21 cellular contexts compared by ENCODE assay signal in the genomic region with DNA sequence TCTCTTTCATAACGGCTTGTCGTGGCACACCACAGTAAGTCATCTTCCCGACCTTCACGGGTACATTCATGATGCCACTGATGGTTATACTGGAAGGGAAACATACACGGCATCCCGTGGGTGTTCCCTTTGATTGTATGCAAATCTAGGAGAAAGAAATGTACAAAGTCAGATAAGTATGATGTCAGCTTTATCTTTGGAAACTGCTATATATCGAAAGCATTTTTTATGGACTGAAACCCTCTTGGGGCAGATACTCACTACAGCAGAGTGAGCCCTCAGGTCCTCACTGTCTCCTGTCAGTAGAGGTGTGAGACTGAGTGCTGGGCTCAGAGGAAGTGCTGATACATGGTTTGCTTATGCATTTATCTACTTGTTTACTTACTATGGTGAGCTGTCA. TPM values are rescaled to one million over a fixed set of nuclear protein-coding genes. Genes with fewer than 3 reads are reported as not detected.
DNase-seq lines count a peak whose midpoint lies in the region; ATAC-seq, FAIRE-seq and TF ChIP-seq lines count a peak whose summit lies in the region.
"Had no signal": no experiment of that assay in that cellular context is flagged by ENCODE, and none has a peak within 500 bp of the region (broad histone marks: within the 10 kb centered on the region; RNA-seq: fewer than 3 reads in every experiment).

No MANE protein-coding gene starts in this region.

- dilution Hi-C loops in endothelial cell of umbilical vein (cut with MboI; ENCODE audit: extremely low pct_ligation_motif_present, low sequenced_read_pairs): no loop called here

- H3K4me2 ChIP-seq in endothelial cell of umbilical vein (ENCODE audit: insufficient read depth, low read length): peak overlapping the region; percentile 25
- H3K4me2 ChIP-seq: hepatocyte, neural progenitor cell had no signal

- no peaks in the 10 kb centered on the region for H3K4me1 Mint-ChIP-seq in activated T-cell treated with anti-CD3 and anti-CD28 coated beads, Interleukin-2, amount 50 U/mL, for 4 hours (ENCODE audit: low read depth)
- no peaks in the 10 kb centered on the region for H3K4me1 Mint-ChIP-seq in T-helper 2 cell treated with Interferon-gamma antibody and Interleukin-4, amounts not matched to agents 5 μg/mL and 100 μg/mL, for 36 hours (ENCODE audit: low read depth)
- H3K4me1 Mint-ChIP-seq: CD4-positive, CD25-positive, alpha-beta regulatory T cell; IgD-negative memory B cell; neural progenitor cell had no signal

- H3K4me3 Mint-ChIP-seq in activated T-cell treated with anti-CD3 and anti-CD28 coated beads, Interleukin-2, amount 50 U/mL, for 4 hours: no peak overlapping the region
- H3K4me3 Mint-ChIP-seq in T-helper 2 cell treated with Interferon-gamma antibody and Interleukin-4, amounts not matched to agents 5 μg/mL and 100 μg/mL, for 36 hours: no peak overlapping the region
- H3K4me3 Mint-ChIP-seq: CD4-positive, CD25-positive, alpha-beta regulatory T cell; IgD-negative memory B cell; neural progenitor cell had no signal

- no peak overlapping the region for H3K4me3 ChIP-seq in endothelial cell of umbilical vein (replicated peaks in 1 of 3; ENCODE audit: insufficient read depth in 1 of 3, low read depth in 1 of 3, low read length in 3 of 3)
- H3K4me3 ChIP-seq: hepatocyte, neural progenitor cell had no signal

- no peak overlapping the region for H2AFZ ChIP-seq in endothelial cell of umbilical vein (ENCODE audit: low read depth, low read length)
- H2AFZ ChIP-seq: hepatocyte, neural progenitor cell had no signal

- H3K9me3 ChIP-seq in endothelial cell of umbilical vein (replicated peaks; ENCODE audit: control insufficient read depth, insufficient read depth, low read length): no peaks in the 10 kb centered on the region

- no peaks in the 10 kb centered on the region for H3K27me3 ChIP-seq in endothelial cell of umbilical vein (ENCODE audit: control insufficient read depth in 2 of 2, insufficient read depth in 2 of 2, low read length in 2 of 2)
- H3K27me3 ChIP-seq: hepatocyte, neural progenitor cell had no signal

- peaks cover 49% of the 10 kb centered on the region for H3K4me1 ChIP-seq in endothelial cell of umbilical vein (ENCODE audit: control insufficient read depth, extremely low read depth, insufficient read depth, low read length)

- DNase-seq in activated T-cell treated with anti-CD3 and anti-CD28 coated beads, Interleukin-2, amount 50 U/mL, for 4 hours: no peak
- DNase-seq in activated T-cell treated with anti-CD3 and anti-CD28 coated beads, Interleukin-2, amount 50 U/mL, for 1 hour: no peak
- DNase-seq in T-helper 2 cell treated with Interferon-gamma antibody and Interleukin-4, amounts not matched to agents 5 μg/mL and 100 μg/mL, for 36 hours (ENCODE audit: low spot score): peak; percentile 62
- DNase-seq in endothelial cell of umbilical vein (ENCODE audit: low read depth, low spot score) (peak; percentile 59), SIG-M5 treated with dmso at 0.1 percent for 504 hours (lab: John Stamatoyannopoulos, UW; ENCODE audit: unreplicated experiment) (no peak), GM19239 (ENCODE audit: insufficient read length, low spot score) (no peak), Right ventricle myocardium superior (no peak)
- DNase-seq in stimulated activated CD8-positive, alpha-beta memory T cell treated with anti-CD3 and anti-CD28 coated beads, Interleukin-12 subunit alpha, Interleukin-12 subunit beta, amount 100 ng/mL, for 24 hours (ENCODE audit: extremely low read depth): peak; percentile 5
- DNase-seq: activated CD4-positive, alpha-beta T cell treated with anti-CD3 and anti-CD28 coated beads for 4 hours; anterior cingulate cortex; caudate nucleus; CD4-positive, CD25-positive, alpha-beta regulatory T cell; erythroblast; foreskin melanocyte; GDM1; NCI-H1436; NCI-H524 treated with DMSO at 0.1 percent for 48 hours; trophoblast cell had no signal

- H3K36me3 Mint-ChIP-seq in activated T-cell treated with anti-CD3 and anti-CD28 coated beads, Interleukin-2, amount 50 U/mL, for 4 hours (ENCODE audit: insufficient read depth): no peaks in the 10 kb centered on the region
- no peaks in the 10 kb centered on the region for H3K36me3 Mint-ChIP-seq in T-helper 2 cell treated with Interferon-gamma antibody and Interleukin-4, amounts not matched to agents 5 μg/mL and 100 μg/mL, for 36 hours (ENCODE audit: low read depth)
- H3K36me3 Mint-ChIP-seq: CD4-positive, CD25-positive, alpha-beta regulatory T cell; IgD-negative memory B cell; neural progenitor cell had no signal

- H4K20me1 ChIP-seq in endothelial cell of umbilical vein (replicated peaks; ENCODE audit: control insufficient read depth, extremely low read depth, insufficient read depth, low read length): no peaks in the 10 kb centered on the region

- peak; percentile 91 to 96 for ATAC-seq in activated T-cell treated with anti-CD3 and anti-CD28 coated beads, Interleukin-2, amount 50 U/mL, for 4 hours
- ATAC-seq in Right ventricle myocardium superior (ENCODE audit: poor library complexity): no peak

- POLR2A ChIA-PET in endothelial cell of umbilical vein (lab: Charles Lee): no interaction called here

- peak overlapping the region; percentile 30 for H3K27ac ChIP-seq in endothelial cell of umbilical vein (ENCODE audit: insufficient read depth, low read depth, low read length)
- H3K27ac ChIP-seq: hepatocyte, neural progenitor cell had no signal

- FAIRE-seq in endothelial cell of umbilical vein (lab: Jason Lieb, UNC) (no peak), GM19239 (lab: Jason Lieb, UNC) (no peak)

- no peaks in the 10 kb centered on the region for H3K9me3 Mint-ChIP-seq in activated T-cell treated with anti-CD3 and anti-CD28 coated beads, Interleukin-2, amount 50 U/mL, for 4 hours
- no peaks in the 10 kb centered on the region for H3K9me3 Mint-ChIP-seq in T-helper 2 cell treated with Interferon-gamma antibody and Interleukin-4, amounts not matched to agents 5 μg/mL and 100 μg/mL, for 36 hours
- H3K9me3 Mint-ChIP-seq: IgD-negative memory B cell, neural progenitor cell had no signal

- no peak for TF ChIP-seq POLR2A in endothelial cell of umbilical vein (IDR thresholded peaks at IDR 0.05; ENCODE audit: low read depth, low read length)

- peaks cover 4% of the 10 kb centered on the region for H3K27me3 Mint-ChIP-seq in activated T-cell treated with anti-CD3 and anti-CD28 coated beads, Interleukin-2, amount 50 U/mL, for 4 hours (ENCODE audit: low read depth)
- peaks cover 4% of the 10 kb centered on the region for H3K27me3 Mint-ChIP-seq in T-helper 2 cell treated with Interferon-gamma antibody and Interleukin-4, amounts not matched to agents 5 μg/mL and 100 μg/mL, for 36 hours (ENCODE audit: low read depth)
- H3K27me3 Mint-ChIP-seq: CD4-positive, CD25-positive, alpha-beta regulatory T cell had no signal

- CTCF ChIA-PET in endothelial cell of umbilical vein (lab: Charles Lee): interaction anchor here (0.6 to 2.9 kb wide), 5 partner anchors 10 to 1022 kb away, joined by 3 to 12 read pairs (median 3); no protein-coding TSS in a partner anchor

- peaks cover 2 to 4% of the 10 kb centered on the region in 2 experiments for H3K36me3 ChIP-seq in endothelial cell of umbilical vein (ENCODE audit: control insufficient read depth in 2 of 2, extremely low read depth in 1 of 2, insufficient read depth in 2 of 2, low read length in 2 of 2)
- H3K36me3 ChIP-seq: neural progenitor cell had no signal

- intact Hi-C loops in endothelial cell of umbilical vein (cut with micrococcal nuclease) (no loop called here), Right ventricle myocardium superior (cut with DNase I) (no loop called here)

- peaks cover 2% of the 10 kb centered on the region for H3K79me2 ChIP-seq in endothelial cell of umbilical vein (ENCODE audit: control insufficient read depth, insufficient read depth, low read length)
- H3K79me2 ChIP-seq: hepatocyte had no signal

- TF ChIP-seq CTCF in endothelial cell of umbilical vein (IDR thresholded peaks at IDR 0.05; ENCODE audit: extremely low read depth in 1 of 2, insufficient read depth in 1 of 2, low read depth in 1 of 2, low read length in 2 of 2): no peak

- no peaks in the 10 kb centered on the region for H3K9me1 ChIP-seq in endothelial cell of umbilical vein (replicated peaks; ENCODE audit: control insufficient read depth, extremely low read depth, insufficient read depth, low read length)

- H3K9ac ChIP-seq in endothelial cell of umbilical vein (replicated peaks; ENCODE audit: extremely low read depth, insufficient read depth, low read length): no peak overlapping the region
- H3K9ac ChIP-seq: neural progenitor cell had no signal

- BruUV-seq in endothelial cell of umbilical vein (replicated peaks; lab: Mats Ljungman, UMichigan): no TSS peak

- H3K27ac Mint-ChIP-seq in T-helper 2 cell treated with Interferon-gamma antibody and Interleukin-4, amounts not matched to agents 5 μg/mL and 100 μg/mL, for 36 hours: no peak overlapping the region
- H3K27ac Mint-ChIP-seq: CD4-positive, CD25-positive, alpha-beta regulatory T cell; IgD-negative memory B cell; neural progenitor cell had no signal

TF ChIP-seq in endothelial cell of umbilical vein, 7 proteins besides CTCF, POLR2A, EP300 and RAD21:
- TF ChIP-seq JUN (IDR thresholded peaks at IDR 0.05; ENCODE audit: borderline replicate concordance, insufficient read depth, insufficient read length, low read depth): no peak
- no peak for TF ChIP-seq GATA2 (IDR thresholded peaks at IDR 0.05; ENCODE audit: insufficient read depth, insufficient read length, low read depth, low read length)
- no peak for TF ChIP-seq POLR2AphosphoS5 (IDR thresholded peaks at IDR 0.05; ENCODE audit: insufficient read depth, low read depth, low read length)
- TF ChIP-seq EZH2 (IDR thresholded peaks at IDR 0.05; ENCODE audit: borderline replicate concordance, low read depth, low read length, severe bottlenecking): no peak
- no peak for TF ChIP-seq FOS (IDR thresholded peaks at IDR 0.05; ENCODE audit: borderline replicate concordance, insufficient read depth, low read length)
- no peak for TF ChIP-seq MYC (IDR thresholded peaks at IDR 0.05; ENCODE audit: low read depth, low read length)
- TF ChIP-seq MAX (IDR thresholded peaks at IDR 0.05; ENCODE audit: insufficient read depth, insufficient read length): no peak

RNA-seq across cellular contexts. Expression of gene PLA2R1, which starts 20.4 kb away (rescaled TPM):
- total RNA-seq in activated T-cell treated with anti-CD3 and anti-CD28 coated beads, Interleukin-2, amount 50 U/mL, for 4 hours: under 1 TPM in 2 of 3 donors, not detected in 1; 0.03 to 0.05 TPM
- total RNA-seq in endothelial cell of umbilical vein (14.4 and 15.6 TPM in 2 replicates), Right ventricle myocardium superior (3.0 TPM)
- polyA plus RNA-seq in endothelial cell of umbilical vein: 6.2 and 6.9 TPM in 2 replicates
- polyA plus RNA-seq in endothelial cell of umbilical vein (2011; cell fraction: cytosol; rRNA removed): 7.8 and 9.0 TPM in 2 replicates
- polyA plus RNA-seq in endothelial cell of umbilical vein (2011; cell fraction: nucleus; rRNA removed): 33.0 and 36.9 TPM in 2 replicates
- polyA plus RNA-seq in endothelial cell of umbilical vein (2012): 34.5 and 47.9 TPM in 2 replicates
- 20.0 and 23.5 TPM in 2 replicates for polyA minus RNA-seq in endothelial cell of umbilical vein
- 0.10 TPM for polyA minus RNA-seq in endothelial cell of umbilical vein (2011; cell fraction: cytosol; rRNA and poly(A)+ RNA removed)
- 37.4 and 46.0 TPM in 2 replicates for polyA minus RNA-seq in endothelial cell of umbilical vein (2011; cell fraction: nucleus; rRNA and poly(A)+ RNA removed)
- total RNA-seq: CD4-positive, CD25-positive, alpha-beta regulatory T cell had no signal
- polyA plus RNA-seq: CD4-positive, CD25-positive, alpha-beta regulatory T cell; IgD-negative memory B cell had no signal

Comparison
In these comparisons a context has a peak if more than half of its experiments do, and no peak if none do; other contexts are left out.
1. DNase-seq: peak in T-helper 2 cell treated with Interferon-gamma antibody and Interleukin-4, amounts not matched to agents 5 μg/mL and 100 μg/mL, for 36 hours (single experiment), endothelial cell of umbilical vein (single experiment) and stimulated activated CD8-positive, alpha-beta memory T cell treated with anti-CD3 and anti-CD28 coated beads, Interleukin-12 subunit alpha, Interleukin-12 subunit beta, amount 100 ng/mL, for 24 hours (single experiment); none in activated T-cell treated with anti-CD3 and anti-CD28 coated beads, Interleukin-2, amount 50 U/mL, for 4 hours (single experiment), activated T-cell treated with anti-CD3 and anti-CD28 coated beads, Interleukin-2, amount 50 U/mL, for 1 hour (single experiment), SIG-M5 treated with dmso at 0.1 percent for 504 hours (single experiment), GM19239 (single experiment) and Right ventricle myocardium superior (single experiment).